In genomic region chr2:202238234-202239197, GRCh38 we compare ENCODE assay signal across 8 cellular contexts. TPM values are rescaled to one million over a fixed set of nuclear protein-coding genes. Genes with fewer than 3 reads are reported as not detected.
DNase-seq lines count a peak whose midpoint lies in the region; ATAC-seq, FAIRE-seq and TF ChIP-seq lines count a peak whose summit lies in the region.

TSS of gene SUMO1 (minus strand) at chr2:202238597. CDS start at chr2:202238451, 146 bp downstream.

- H3K9me3 Mint-ChIP-seq in activated CD4-positive, alpha-beta T cell treated with anti-CD3 and anti-CD28 coated beads for 36 hours (ENCODE audit: low read depth): no peaks in the 10 kb centered on the region
- H3K9me3 Mint-ChIP-seq in chondrocyte (ENCODE audit: low read depth): no peaks in the 10 kb centered on the region

- peaks cover 8% of the 10 kb centered on the region for H3K36me3 Mint-ChIP-seq in activated CD4-positive, alpha-beta T cell treated with anti-CD3 and anti-CD28 coated beads for 36 hours (ENCODE audit: low read depth)
- no peaks in the 10 kb centered on the region for H3K36me3 Mint-ChIP-seq in chondrocyte (ENCODE audit: low read depth)

- no peak for FAIRE-seq in kidney (lab: Jason Lieb, UNC)

- TF ChIP-seq CTCF in chondrocyte (IDR thresholded peaks at IDR 0.05) (no peak), kidney (IDR thresholded peaks at IDR 0.05; ENCODE audit: borderline replicate concordance, extremely low read depth, insufficient read depth) (no peak)

- no peaks in the 10 kb centered on the region for H3K9me3 ChIP-seq in kidney (ENCODE audit: control insufficient read depth in 1 of 2, low read length in 2 of 2)

- CTCF ChIA-PET in activated CD4-positive, alpha-beta T cell treated with anti-CD3 and anti-CD28 coated beads for 36 hours (lab: Charles Lee): interaction anchor here (0.9 to 1.0 kb wide), 3 partner anchors 9 to 34 kb away, joined by 3 to 4 read pairs (median 3); no protein-coding TSS in a partner anchor

- peak within 1 kb of the TSS; percentile 88 for H3K27ac ChIP-seq in kidney (ENCODE audit: low read depth in 2 of 2, low read length in 2 of 2)

- H3K27me3 Mint-ChIP-seq in activated CD4-positive, alpha-beta T cell treated with anti-CD3 and anti-CD28 coated beads for 36 hours: no peaks in the 10 kb centered on the region
- no peaks in the 10 kb centered on the region for H3K27me3 Mint-ChIP-seq in chondrocyte (ENCODE audit: low read depth)

- intact Hi-C loops in activated CD4-positive, alpha-beta T cell treated with anti-CD3 and anti-CD28 coated beads for 36 hours (cut with DNase I, micrococcal nuclease): loop anchor here (1.0 to 5.0 kb wide), 7 partner anchors 27 to 776 kb away; partner anchors contain the start of genes NOP58 (in 2 of the 2), BMPR2 (in 1 of the 2), ICA1L (in 1 of the 2) and NBEAL1 (in 1 of the 2)
- intact Hi-C loops in kidney (cut with DNase I): no loop called here

- DNase-seq in Ammon's horn (ENCODE audit: low spot score): peak; percentile 97
- peak; percentile 86 for DNase-seq in GM19238 (ENCODE audit: insufficient read length, low spot score)
- DNase-seq in NCI-H510A treated with DMSO at 0.1 percent for 48 hours (lab: John Stamatoyannopoulos, UW): peak; percentile 81
- peak; percentile 95 for DNase-seq in activated CD4-positive, alpha-beta T cell treated with anti-CD3 and anti-CD28 coated beads for 36 hours
- peak; percentile 91 for DNase-seq in chondrocyte (ENCODE audit: low spot score)
- peak; percentile 96 for DNase-seq in kidney
- DNase-seq in stimulated activated CD4-positive, alpha-beta T cell treated with anti-CD3 and anti-CD28 coated beads, Interleukin-15, amount 100 ng/mL, for 24 hours: peak; percentile 94

- peak within 1 kb of the TSS; percentile 97 for H3K27ac Mint-ChIP-seq in activated CD4-positive, alpha-beta T cell treated with anti-CD3 and anti-CD28 coated beads for 36 hours
- H3K27ac Mint-ChIP-seq in chondrocyte (ENCODE audit: unreplicated experiment): peak within 1 kb of the TSS; percentile 97

- H3K4me1 ChIP-seq in kidney (ENCODE audit: control insufficient read depth in 1 of 2, insufficient read depth in 1 of 2, low read depth in 1 of 2, low read length in 2 of 2): peaks cover 3 to 11% of the 10 kb centered on the region in 2 donors

- H3K9ac ChIP-seq in kidney (ENCODE audit: low read length in 2 of 2): peak within 1 kb of the TSS; percentile 85 to 92

- peak; percentile 93 for ATAC-seq in HG03439 (IDR thresholded peaks at IDR 0.05; ENCODE audit: unreplicated experiment)
- ATAC-seq in activated CD4-positive, alpha-beta T cell treated with anti-CD3 and anti-CD28 coated beads for 36 hours: peak; percentile 93

- H3K4me3 Mint-ChIP-seq in activated CD4-positive, alpha-beta T cell treated with anti-CD3 and anti-CD28 coated beads for 36 hours: peak within 1 kb of the TSS; percentile 98
- peak within 1 kb of the TSS; percentile 91 for H3K4me3 Mint-ChIP-seq in chondrocyte (ENCODE audit: unreplicated experiment)

- H3K4me1 Mint-ChIP-seq in activated CD4-positive, alpha-beta T cell treated with anti-CD3 and anti-CD28 coated beads for 36 hours: peaks cover 28% of the 10 kb centered on the region
- peaks cover 23% of the 10 kb centered on the region for H3K4me1 Mint-ChIP-seq in chondrocyte (ENCODE audit: low read depth)

- peak within 1 kb of the TSS; percentile 98 to 99 for H3K4me3 ChIP-seq in kidney (ENCODE audit: low read length in 2 of 2)

- POLR2A ChIA-PET in activated CD4-positive, alpha-beta T cell treated with anti-CD3 and anti-CD28 coated beads for 36 hours (lab: Charles Lee): interaction anchor here (0.9 to 2.5 kb wide), 4 partner anchors 26 to 30 kb away, joined by 3 to 8 read pairs (median 4); no protein-coding TSS in a partner anchor

- H3K36me3 ChIP-seq in kidney (ENCODE audit: control insufficient read depth in 1 of 2, insufficient read depth in 2 of 2, low read length in 2 of 2): no peaks in the 10 kb centered on the region

RNA-seq across cellular contexts. Expression of gene SUMO1, which starts in this region (rescaled TPM):
- total RNA-seq in activated CD4-positive, alpha-beta T cell treated with anti-CD3 and anti-CD28 coated beads for 36 hours: 100 to 1,000 TPM; 132 to 164 TPM
- total RNA-seq in chondrocyte (82.1 to 88.5 TPM (median 84.6 TPM) in 3 replicates), kidney (81.7 TPM)
- polyA plus RNA-seq in kidney (ENCODE audit: insufficient read depth, low read depth, low replicate concordance): 170 TPM

Comparison
In these comparisons a context has a peak if more than half of its experiments do, and no peak if none do; other contexts are left out.
1. Peak in every context shown above with its lines: DNase-seq, ATAC-seq, H3K4me3 ChIP-seq and H3K27ac ChIP-seq.